8 cellular contexts compared by ENCODE assay signal in the genomic region with DNA sequence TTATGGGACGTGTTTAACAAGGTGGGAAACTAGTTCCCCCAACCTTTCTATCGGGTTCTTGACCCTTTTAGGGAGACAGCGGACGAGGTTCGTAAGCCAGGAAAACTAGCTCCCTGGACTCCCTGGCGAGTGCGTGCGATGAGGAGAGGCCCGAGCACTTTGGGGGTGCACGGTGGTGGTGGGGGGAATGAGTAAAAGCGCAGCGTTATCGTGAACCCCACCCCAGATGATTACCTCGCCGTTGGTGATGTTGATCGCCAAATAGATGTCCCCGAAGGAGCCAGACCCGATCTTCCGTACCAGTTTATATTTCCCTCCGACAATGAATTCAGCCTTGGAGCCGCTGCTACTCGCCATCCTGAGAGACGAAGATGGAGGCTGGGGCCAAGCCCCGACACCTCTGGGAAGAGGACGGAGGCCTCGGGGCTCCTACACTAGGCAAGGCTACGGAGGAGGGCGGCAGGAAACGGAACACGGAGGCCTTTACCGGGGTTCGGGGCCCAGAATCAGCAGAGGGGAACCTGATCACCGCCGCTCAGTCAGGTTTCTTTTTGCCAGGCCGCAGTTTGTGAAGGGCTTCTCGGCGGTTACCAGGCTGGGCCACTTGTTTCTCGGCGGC. TPM values are rescaled to one million over a fixed set of nuclear protein-coding genes. Genes with fewer than 3 reads are reported as not detected.
DNase-seq lines count a peak whose midpoint lies in the region; ATAC-seq and TF ChIP-seq lines count a peak whose summit lies in the region.

No MANE protein-coding gene starts in this region.

- H3K9me3 ChIP-seq in CD8-positive, alpha-beta memory T cell (ENCODE audit: low read length): no peaks in the 10 kb centered on the region
- no peaks in the 10 kb centered on the region for H3K9me3 ChIP-seq in mesodermal cell (ENCODE audit: control insufficient read depth, low read length)
- H3K9me3 ChIP-seq in upper lobe of right lung: no peaks in the 10 kb centered on the region

- H3K27ac ChIP-seq in CD8-positive, alpha-beta memory T cell (ENCODE audit: low read depth, low read length): peak overlapping the region; percentile 93
- H3K27ac ChIP-seq in cingulate gyrus (ENCODE audit: low read depth, low read length): peak overlapping the region; percentile 93
- H3K27ac ChIP-seq in mesodermal cell (ENCODE audit: low read depth, low read length, severe bottlenecking): peak overlapping the region; percentile 96
- H3K27ac ChIP-seq in upper lobe of right lung: peak overlapping the region; percentile 99

- peak overlapping the region; percentile 95 to 100 (median 99) for H3K27ac Mint-ChIP-seq in CD8-positive, alpha-beta memory T cell

- peak in 1 of 5 donors; percentile 48 for DNase-seq in CD8-positive, alpha-beta memory T cell
- DNase-seq in OCI-M1 (lab: John Stamatoyannopoulos, UW) (peak; percentile 53), upper lobe of right lung (no peak), NCI-H2196 treated with DMSO at 0.1 percent for 48 hours (lab: John Stamatoyannopoulos, UW; ENCODE audit: unreplicated experiment) (no peak)

- CTCF ChIA-PET in CD8-positive, alpha-beta memory T cell (lab: Charles Lee): interaction anchor here (0.9 to 3.0 kb wide), 15 partner anchors 8 to 206 kb away, joined by 3 to 13 read pairs (median 5); a partner anchor contains a TSS

- peak overlapping the region; percentile 95 to 99 (median 99) for H3K4me3 Mint-ChIP-seq in CD8-positive, alpha-beta memory T cell

- no peaks in the 10 kb centered on the region for H3K9me3 Mint-ChIP-seq in CD8-positive, alpha-beta memory T cell

- H3K4me3 ChIP-seq in CD8-positive, alpha-beta memory T cell (ENCODE audit: low read length): peak overlapping the region; percentile 95
- H3K4me3 ChIP-seq in mesodermal cell (ENCODE audit: extremely low read depth, insufficient read depth, low read length, poor library complexity, severe bottlenecking) (peak overlapping the region; percentile 98), upper lobe of right lung (peak overlapping the region; percentile 99)

- H3K36me3 ChIP-seq in CD8-positive, alpha-beta memory T cell (ENCODE audit: insufficient read depth, low read length): no peaks in the 10 kb centered on the region
- peaks cover 47% of the 10 kb centered on the region for H3K36me3 ChIP-seq in mesodermal cell (ENCODE audit: control insufficient read depth, insufficient read depth, low read length)
- H3K36me3 ChIP-seq in upper lobe of right lung: peaks cover 39% of the 10 kb centered on the region

- POLR2A ChIA-PET in CD8-positive, alpha-beta memory T cell (lab: Charles Lee): interaction anchor here (0.5 to 2.6 kb wide), 5 partner anchors 32 to 206 kb away, joined by 3 to 10 read pairs (median 5); a partner anchor contains a TSS

- 0 to 1% methylated on average over 30 of the region's 39 CpGs for WGBS in mesodermal cell (ENCODE audit: insufficient coverage in 2 of 2), 2 experiments

- H3K36me3 Mint-ChIP-seq in CD8-positive, alpha-beta memory T cell: peaks cover 7 to 54% (median 8%) of the 10 kb centered on the region in 3 donors

- peaks cover 29% of the 10 kb centered on the region for H3K4me1 ChIP-seq in CD8-positive, alpha-beta memory T cell (ENCODE audit: insufficient read depth, low read length)
- H3K4me1 ChIP-seq in mesodermal cell (ENCODE audit: control insufficient read depth, insufficient read depth, low read length, poor library complexity, severe bottlenecking) (peaks cover 12% of the 10 kb centered on the region), upper lobe of right lung (peaks cover 40% of the 10 kb centered on the region)

- peaks cover 31 to 49% (median 45%) of the 10 kb centered on the region in 3 donors for H3K4me1 Mint-ChIP-seq in CD8-positive, alpha-beta memory T cell

- H3K27me3 ChIP-seq in CD8-positive, alpha-beta memory T cell (ENCODE audit: insufficient read depth, low read length, poor library complexity, severe bottlenecking): no peaks in the 10 kb centered on the region
- no peaks in the 10 kb centered on the region for H3K27me3 ChIP-seq in upper lobe of right lung

- intact Hi-C loops in upper lobe of right lung (cut with DNase I): loop anchor here (5.0 kb wide), 1 partner anchor 108 kb away; no protein-coding TSS in a partner anchor

- TF ChIP-seq CTCF in upper lobe of right lung (IDR thresholded peaks at IDR 0.05): no peak

- H3K27me3 Mint-ChIP-seq in CD8-positive, alpha-beta memory T cell: peaks cover 0 to 2% of the 10 kb centered on the region in 2 donors

- peak; percentile 2 for ATAC-seq in GM21576 (IDR thresholded peaks at IDR 0.05; ENCODE audit: unreplicated experiment)
- ATAC-seq in upper lobe of right lung: peak; percentile 9
- ATAC-seq in GM18520 (IDR thresholded peaks at IDR 0.05; ENCODE audit: unreplicated experiment): no peak

RNA-seq across cellular contexts. Expression of a gene that starts 0.5 kb away (rescaled TPM):
- 100 to 1,000 TPM; 177 to 187 TPM for total RNA-seq in CD8-positive, alpha-beta memory T cell
- 118 TPM for polyA plus RNA-seq in CD8-positive, alpha-beta memory T cell
- polyA plus RNA-seq in mesodermal cell (2013, experiment 1 of 2): 269 TPM
- polyA plus RNA-seq in mesodermal cell (2013, experiment 2 of 2): 300 TPM
- total RNA-seq in upper lobe of right lung: 191 TPM

RNA-seq across cellular contexts. Expression of a gene that starts 30.6 kb away (rescaled TPM):
- total RNA-seq in CD8-positive, alpha-beta memory T cell: under 1 TPM; 0.13 to 0.53 TPM
- not detected for polyA plus RNA-seq in CD8-positive, alpha-beta memory T cell
- polyA plus RNA-seq in mesodermal cell (2013, experiment 1 of 2): 0.37 TPM
- polyA plus RNA-seq in mesodermal cell (2013, experiment 2 of 2): 0.20 TPM
- total RNA-seq in upper lobe of right lung: 13.3 TPM
